In genomic region chr1:43803646-43804045, GRCh38 we compare ENCODE assay signal across 23 cellular contexts.
"Had no signal": no experiment of that assay in that cellular context is flagged by ENCODE, and none has a peak within 500 bp of the region (broad histone marks: within the 10 kb centered on the region; RNA-seq: fewer than 3 reads in every experiment).

No MANE protein-coding gene starts in this region.

- H3K36me3 ChIP-seq: SJCRH30 had no signal

- H3K4me3 ChIP-seq: SJCRH30 had no signal

- H3K27me3 Mint-ChIP-seq: activated CD4-positive, alpha-beta memory T cell treated with anti-CD3 and anti-CD28 coated beads, Interleukin-2, amount 10 ng/mL, durations not matched to agents 7 days and 5 days; activated CD4-positive, alpha-beta T cell treated with anti-CD3 and anti-CD28 coated beads for 36 hours; activated naive CD4-positive, alpha-beta T cell treated with anti-CD3 and anti-CD28 coated beads, Interleukin-2, amount 50 U/mL, for 24 hours; activated T-cell treated with anti-CD3 and anti-CD28 coated beads, Interleukin-2, amount 50 U/mL, for 24 hours had no signal

- H3K4me2 ChIP-seq: SK-N-SH had no signal

- H3K27ac Mint-ChIP-seq: activated CD4-positive, alpha-beta memory T cell treated with anti-CD3 and anti-CD28 coated beads, Interleukin-2, amount 10 ng/mL, durations not matched to agents 7 days and 5 days; activated CD4-positive, alpha-beta T cell treated with anti-CD3 and anti-CD28 coated beads for 36 hours; activated naive CD4-positive, alpha-beta T cell treated with anti-CD3 and anti-CD28 coated beads, Interleukin-2, amount 50 U/mL, for 24 hours; activated T-cell treated with anti-CD3 and anti-CD28 coated beads, Interleukin-2, amount 50 U/mL, for 24 hours; activated T-helper 1 cell treated with anti-CD3 and anti-CD28 coated beads, Interleukin-12 subunit alpha, Interleukin-12 subunit beta, Interleukin-2, Interleukin-4 antibody, amounts not matched to agents 30 ng/mL and 10 ng/mL and 1 ng/mL, durations not matched to agents 14 hours and 24 hours and 36 hours had no signal

- H3K4me3 Mint-ChIP-seq: activated CD4-positive, alpha-beta memory T cell treated with anti-CD3 and anti-CD28 coated beads, Interleukin-2, amount 10 ng/mL, durations not matched to agents 7 days and 5 days; activated CD4-positive, alpha-beta T cell treated with anti-CD3 and anti-CD28 coated beads for 36 hours; activated naive CD4-positive, alpha-beta T cell treated with anti-CD3 and anti-CD28 coated beads, Interleukin-2, amount 50 U/mL, for 24 hours; activated T-cell treated with anti-CD3 and anti-CD28 coated beads, Interleukin-2, amount 50 U/mL, for 24 hours; activated T-helper 1 cell treated with anti-CD3 and anti-CD28 coated beads, Interleukin-12 subunit alpha, Interleukin-12 subunit beta, Interleukin-2, Interleukin-4 antibody, amounts not matched to agents 30 ng/mL and 10 ng/mL and 1 ng/mL, durations not matched to agents 14 hours and 24 hours and 36 hours had no signal

- ATAC-seq: activated CD4-positive, alpha-beta T cell treated with anti-CD3 and anti-CD28 coated beads for 36 hours; PC-3; Right ventricle myocardium inferior had no signal

- H3K9me3 ChIP-seq: SJCRH30 had no signal

- H3K27ac ChIP-seq: SJCRH30, VCaP had no signal

- H3K27me3 ChIP-seq: SJCRH30 had no signal

- H3K9me2 ChIP-seq: SK-N-SH had no signal

- H3K4me1 Mint-ChIP-seq: activated naive CD4-positive, alpha-beta T cell treated with anti-CD3 and anti-CD28 coated beads, Interleukin-2, amount 50 U/mL, for 24 hours had no signal

- H3K9ac ChIP-seq: SK-N-SH had no signal

- DNase-seq: activated CD4-positive, alpha-beta memory T cell treated with anti-CD3 and anti-CD28 coated beads, Interleukin-2, amount 10 ng/mL, durations not matched to agents 7 days and 5 days; activated CD4-positive, alpha-beta T cell treated with anti-CD3 and anti-CD28 coated beads for 36 hours; activated CD4-positive, alpha-beta T cell treated with anti-CD3 and anti-CD28 coated beads, Interleukin-2, amount 50 U/mL, for 1 hour; activated effector memory CD4-positive, alpha-beta T cell treated with Interleukin-2 at 50 U/mL for 16 hours; activated naive CD4-positive, alpha-beta T cell; activated T-cell treated with anti-CD3 and anti-CD28 coated beads, Interleukin-2, amount 50 U/mL, for 24 hours; aorta; cerebellar nuclear complex; MM.1S; NCI-H1105 treated with DMSO at 0.1 percent for 48 hours; NCI-H1436 treated with DMSO at 0.1 percent for 48 hours; NCI-H187; NCI-H2081; NCI-H446; NCI-H524; PC-3; SJCRH30; SK-N-SH; T-helper 1 cell had no signal
